ENCODE assay signal across 14 cellular contexts in genomic region chr10:29131952-29132820, GRCh38.
DNase-seq lines count a peak whose midpoint lies in the region; ATAC-seq, FAIRE-seq and TF ChIP-seq lines count a peak whose summit lies in the region.
"Had no signal": no experiment of that assay in that cellular context is flagged by ENCODE, and none has a peak within 500 bp of the region (broad histone marks: within the 10 kb centered on the region; RNA-seq: fewer than 3 reads in every experiment).

No MANE protein-coding gene starts in this region.

- peak; percentile 58 for ATAC-seq in Right ventricle myocardium inferior
- ATAC-seq: activated CD4-positive, alpha-beta T cell treated with anti-CD3 and anti-CD28 coated beads for 36 hours had no signal

- FAIRE-seq in small intestine (lab: Jason Lieb, UNC) = no peak
- FAIRE-seq: endometrium, GM19239 had no signal

- H3K27me3 ChIP-seq in small intestine (ENCODE audit: control insufficient read depth in 2 of 2, insufficient read depth in 2 of 2, low read length in 2 of 2) = no peaks in the 10 kb centered on the region
- H3K27me3 ChIP-seq: sigmoid colon had no signal

- 68 to 83% (median 72%) methylated on average over 17 of the region's 17 CpGs for WGBS in small intestine, 3 donors

- no peaks in the 10 kb centered on the region for H3K4me1 ChIP-seq in small intestine (ENCODE audit: control insufficient read depth in 2 of 2, insufficient read depth in 1 of 2, low read depth in 1 of 2, low read length in 1 of 2)

- intact Hi-C loops in Right ventricle myocardium inferior (cut with DNase I) = loop anchor here (5.0 to 10.0 kb wide), 2 partner anchors 173 to 470 kb away; no protein-coding TSS in a partner anchor
- intact Hi-C loops in cardiac septum (cut with DNase I) = loop anchor here (5.0 to 10.0 kb wide), 3 partner anchors 137 to 465 kb away; no protein-coding TSS in a partner anchor

- no peak overlapping the region for H3K27ac ChIP-seq in small intestine (ENCODE audit: low read depth in 1 of 2, low read length in 1 of 2)
- H3K27ac ChIP-seq: sigmoid colon had no signal

- DNase-seq in Right ventricle myocardium inferior (ENCODE audit: missing footprints) = no peak
- no peak for DNase-seq in cardiac septum (ENCODE audit: low spot score)
- DNase-seq in cardiac fibroblast (ENCODE audit: low read depth in 2 of 2) = peak; percentile 65 to 81
- DNase-seq in hepatic stellate cell (ENCODE audit: low spot score) = peak; percentile 35
- no peak for DNase-seq in NOMO-1 treated with DMSO at 0.1 percent for 48 hours (lab: John Stamatoyannopoulos, UW; ENCODE audit: unreplicated experiment)
- DNase-seq in small intestine = no peak
- DNase-seq in NCI-H524 (lab: John Stamatoyannopoulos, UW) = no peak
- DNase-seq in COLO668 (lab: John Stamatoyannopoulos, UW; ENCODE audit: unreplicated experiment) = no peak
- DNase-seq: activated CD4-positive, alpha-beta T cell treated with anti-CD3 and anti-CD28 coated beads for 36 hours; activated naive CD4-positive, alpha-beta T cell treated with anti-CD3 and anti-CD28 coated beads, Interleukin-2, amount 50 U/mL, for 16 hours; NCI-H2107; sigmoid colon had no signal

- no peaks in the 10 kb centered on the region for H3K36me3 ChIP-seq in small intestine (ENCODE audit: control insufficient read depth in 2 of 2, insufficient read depth in 2 of 2, low read length in 2 of 2)
- H3K36me3 ChIP-seq: sigmoid colon had no signal

- no peak overlapping the region for H3K4me3 ChIP-seq in cardiac fibroblast (replicated peaks in 1 of 2; ENCODE audit: low read depth in 2 of 2, low read length in 2 of 2)
- no peak overlapping the region for H3K4me3 ChIP-seq in small intestine (ENCODE audit: low read depth in 1 of 2, low read length in 2 of 2)
- H3K4me3 ChIP-seq: sigmoid colon had no signal

- no peak for TF ChIP-seq CTCF in cardiac fibroblast (IDR thresholded peaks at IDR 0.05; ENCODE audit: low read depth, low read length)

- no peaks in the 10 kb centered on the region for H3K9me3 ChIP-seq in small intestine (ENCODE audit: control insufficient read depth, low read depth)
- H3K9me3 ChIP-seq: sigmoid colon had no signal

Comparison
In these comparisons a context has a peak if more than half of its experiments do, and no peak if none do; other contexts are left out.
1. DNase-seq: peak in cardiac fibroblast (2 of 2) and hepatic stellate cell (single experiment); none in Right ventricle myocardium inferior (single experiment), cardiac septum (single experiment), NOMO-1 treated with DMSO at 0.1 percent for 48 hours (single experiment), small intestine (single experiment), NCI-H524 (0 of 2) and COLO668 (single experiment).